In the genomic region with DNA sequence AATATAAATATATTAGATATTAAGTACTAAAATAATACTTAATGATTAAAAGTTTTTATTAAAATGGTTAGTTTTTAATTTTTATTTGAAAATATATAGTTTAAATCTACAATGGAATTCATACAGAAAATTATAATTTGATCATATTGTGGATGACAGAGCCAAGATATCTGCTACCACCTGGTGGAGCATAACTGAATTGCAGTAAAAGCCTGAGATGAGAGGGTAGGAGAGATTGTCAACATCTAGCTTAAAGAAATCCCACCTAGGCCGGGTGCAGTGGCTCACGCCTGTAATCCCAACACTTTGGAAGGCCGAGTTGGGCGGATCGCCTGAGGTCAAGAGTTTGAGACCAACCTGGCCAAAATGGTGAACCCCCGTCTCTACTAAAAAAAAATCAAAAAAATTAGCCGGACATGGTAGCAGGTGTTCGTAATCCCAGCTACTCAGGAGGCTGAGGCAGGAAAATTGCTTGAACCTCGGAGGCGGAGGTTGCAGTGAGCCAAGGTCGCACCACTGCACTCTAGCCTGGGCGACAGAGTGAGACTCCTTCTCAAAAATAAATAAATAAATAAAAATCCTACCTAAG, we compare ENCODE assay signal across 9 cellular contexts. TPM values are rescaled to one million over a fixed set of nuclear protein-coding genes. Genes with fewer than 3 reads are reported as not detected.
A peak's percentile ranks its signal among the peaks of the same experiment; 100 is the strongest.
DNase-seq lines count a peak whose midpoint lies in the region; ATAC-seq and TF ChIP-seq lines count a peak whose summit lies in the region.
"Had no signal": no experiment of that assay in that cellular context is flagged by ENCODE, and none has a peak within 500 bp of the region (broad histone marks: within the 10 kb centered on the region; RNA-seq: fewer than 3 reads in every experiment).

No MANE protein-coding gene starts in this region.

- no peak overlapping the region for H3K4me3 Mint-ChIP-seq in Caco-2 (ENCODE audit: unreplicated experiment)
- H3K4me3 Mint-ChIP-seq in WTC11: no peak overlapping the region

- H3K4me1 Mint-ChIP-seq in Caco-2 (ENCODE audit: low read depth, unreplicated experiment) (no peaks in the 10 kb centered on the region), WTC11 (no peaks in the 10 kb centered on the region)

- H3K36me3 Mint-ChIP-seq in Caco-2 (ENCODE audit: insufficient read depth, unreplicated experiment): no peaks in the 10 kb centered on the region
- no peaks in the 10 kb centered on the region for H3K36me3 Mint-ChIP-seq in WTC11

- no peaks in the 10 kb centered on the region for H3K27me3 ChIP-seq in Caco-2 (replicated peaks; ENCODE audit: control insufficient read depth, insufficient read depth, low read length)
- no peaks in the 10 kb centered on the region for H3K27me3 ChIP-seq in upper lobe of right lung
- H3K27me3 ChIP-seq: SJSA1 had no signal

- H3K9me3 ChIP-seq in Caco-2 (no peaks in the 10 kb centered on the region), upper lobe of right lung (no peaks in the 10 kb centered on the region)
- H3K9me3 ChIP-seq: SJSA1 had no signal

- ATAC-seq in WTC11 (peak; percentile 73), upper lobe of right lung (peak; percentile 49)

- BruUV-seq in Caco-2 (replicated peaks; lab: Mats Ljungman, UMichigan): no TSS peak

- TF ChIP-seq CTCF in Caco-2 (IDR thresholded peaks at IDR 0.05; ENCODE audit: insufficient read depth in 1 of 2, low read depth in 1 of 2, low read length in 1 of 2, severe bottlenecking in 1 of 2, unreplicated experiment in 1 of 2): peak; percentile 51 to 58
- peak; percentile 61; the same call in 1 of the 2 replicates for TF ChIP-seq CTCF in WTC11 (IDR thresholded peaks at IDR 0.05)
- peak; percentile 53 for TF ChIP-seq CTCF in upper lobe of right lung (IDR thresholded peaks at IDR 0.05)

- H3K27ac Mint-ChIP-seq in Caco-2 (ENCODE audit: unreplicated experiment) (no peak overlapping the region), WTC11 (no peak overlapping the region)

- DNase-seq in Caco-2 (peak in 1 of 2 experiments; percentile 34), HT1080 (ENCODE audit: low read depth) (peak; percentile 43), WTC11 (ENCODE audit: low spot score) (peak; percentile 35), germinal center (ENCODE audit: low spot score) (peak; percentile 45), upper lobe of right lung (no peak), substantia nigra (lab: John Stamatoyannopoulos, UW) (no peak), cerebellum (ENCODE audit: low spot score) (no peak)
- no peak for DNase-seq in activated effector memory CD4-positive, alpha-beta T cell treated with anti-CD3 and anti-CD28 coated beads, Interleukin-2, amount 50 U/mL, for 16 hours

- CTCF ChIA-PET in Caco-2 (lab: Charles Lee) (no interaction called here), WTC11 (lab: Charles Lee) (interaction anchor here (0.6 to 1.9 kb wide), 14 partner anchors 10 to 754 kb away, joined by 3 to 27 read pairs (median 3); a partner anchor contains a TSS)

- H3K4me1 ChIP-seq in Caco-2: no peaks in the 10 kb centered on the region
- peaks cover 4% of the 10 kb centered on the region for H3K4me1 ChIP-seq in upper lobe of right lung
- H3K4me1 ChIP-seq: SJSA1 had no signal

- no peak overlapping the region for H3K27ac ChIP-seq in upper lobe of right lung
- H3K27ac ChIP-seq in substantia nigra (ENCODE audit: low read depth, low read length, poor library complexity, severe bottlenecking): no peak overlapping the region
- H3K27ac ChIP-seq: SJSA1 had no signal

- intact Hi-C loops in Caco-2 (cut with micrococcal nuclease; ENCODE audit: unreplicated experiment) (loop anchor here (5.0 kb wide), 1 partner anchor 198 kb away; no protein-coding TSS in a partner anchor), upper lobe of right lung (cut with DNase I) (no loop called here)

- no peaks in the 10 kb centered on the region for H3K36me3 ChIP-seq in Caco-2 (ENCODE audit: control insufficient read depth, insufficient read depth, low read length)
- no peaks in the 10 kb centered on the region for H3K36me3 ChIP-seq in upper lobe of right lung
- H3K36me3 ChIP-seq: SJSA1 had no signal

- H3K4me3 ChIP-seq in Caco-2 (ENCODE audit: low read depth, low read length) (no peak overlapping the region), upper lobe of right lung (no peak overlapping the region)
- H3K4me3 ChIP-seq: SJSA1 had no signal

- POLR2A ChIA-PET in Caco-2 (lab: Charles Lee): no interaction called here
- POLR2A ChIA-PET in WTC11 (lab: Charles Lee): no interaction called here

- peaks cover 10% of the 10 kb centered on the region for H3K9me3 Mint-ChIP-seq in Caco-2 (ENCODE audit: unreplicated experiment)
- 0 out of 2 replicates have a peak, but pooled peaks cover 3% of the 10 kb centered on the region for H3K9me3 Mint-ChIP-seq in WTC11

- no peaks in the 10 kb centered on the region for H3K27me3 Mint-ChIP-seq in Caco-2 (ENCODE audit: insufficient read depth, unreplicated experiment)
- no peaks in the 10 kb centered on the region for H3K27me3 Mint-ChIP-seq in WTC11 (ENCODE audit: low read depth)

TF ChIP-seq in WTC11, 78 proteins besides CTCF, POLR2A, EP300 and RAD21:
- TF ChIP-seq SOX15 (CRISPR knock-in tag; IDR thresholded peaks at IDR 0.05) (no peak), HMGA2 (CRISPR knock-in tag; IDR thresholded peaks at IDR 0.05) (peak; percentile 77)
TF ChIP-seq in WTC11: peak in this region for 1.

RNA-seq across cellular contexts. Expression of a gene that starts 25.1 kb away (rescaled TPM):
- 1.0 and 1.1 TPM in 2 replicates for total RNA-seq in Caco-2 (2022)
- 0.34 and 1.7 TPM in 2 replicates for total RNA-seq in HT1080 (2014; rRNA removed; shearing (Covaris generic))
- 3.2 and 3.3 TPM in 2 replicates for polyA plus RNA-seq in HT1080 (2015; cell fraction: cytosol; rRNA removed)
- 1.6 and 1.7 TPM in 2 replicates for polyA plus RNA-seq in HT1080 (2015; cell fraction: nucleus; rRNA removed)
- total RNA-seq in WTC11 (2021): not detected in 3 replicates
- total RNA-seq in upper lobe of right lung: 22.3 TPM
- total RNA-seq in cerebellum: not detected
- total RNA-seq: SJSA1 had no signal

Comparison
In these comparisons a context has a peak if more than half of its experiments do, and no peak if none do; other contexts are left out.
1. DNase-seq: peak in HT1080 (single experiment), WTC11 (single experiment) and germinal center (single experiment); none in upper lobe of right lung (single experiment), activated effector memory CD4-positive, alpha-beta T cell treated with anti-CD3 and anti-CD28 coated beads, Interleukin-2, amount 50 U/mL, for 16 hours (single experiment), substantia nigra (0 of 49) and cerebellum (single experiment).
2. Peak in every context shown above with its lines, with median percentiles within 50 percentile points of each other: CTCF ChIP-seq.